17 cellular contexts compared by ENCODE assay signal in genomic region chr1:200561856-200562214, GRCh38. TPM values are rescaled to one million over a fixed set of nuclear protein-coding genes. Genes with fewer than 3 reads are reported as not detected.
DNase-seq lines count a peak whose midpoint lies in the region; ATAC-seq and TF ChIP-seq lines count a peak whose summit lies in the region.
"Had no signal": no experiment of that assay in that cellular context is flagged by ENCODE, and none has a peak within 500 bp of the region (broad histone marks: within the 10 kb centered on the region; RNA-seq: fewer than 3 reads in every experiment).

No MANE protein-coding gene starts in this region.

- peak overlapping the region; percentile 27; the same call in 1 of the 2 replicates for H2AFZ ChIP-seq in SK-N-SH (ENCODE audit: low read depth)

- peaks cover 5 to 31% of the 10 kb centered on the region in 2 experiments for H3K36me3 ChIP-seq in SK-N-SH (replicated peaks in 1 of 2; ENCODE audit: control insufficient read depth in 1 of 2, insufficient read depth in 2 of 2, low read length in 1 of 2)
- H3K36me3 ChIP-seq in CD4-positive, alpha-beta memory T cell (ENCODE audit: insufficient read depth, low read length): no peaks in the 10 kb centered on the region
- H3K36me3 ChIP-seq: pancreas had no signal

- ATAC-seq in SK-N-SH treated with all-trans-retinoic acid at 6 μM for 48 hours: no peak
- ATAC-seq in GM21786 (IDR thresholded peaks at IDR 0.05; ENCODE audit: unreplicated experiment): peak; percentile 26
- ATAC-seq in HG03442 (IDR thresholded peaks at IDR 0.05; ENCODE audit: unreplicated experiment): peak; percentile 30
- ATAC-seq: CD8-positive, alpha-beta T cell; esophagus mucosa; pancreas had no signal

- H3K79me2 ChIP-seq in SK-N-SH (ENCODE audit: insufficient read depth): no peaks in the 10 kb centered on the region

- H3K9me3 Mint-ChIP-seq in mesothelial cell of epicardium: no peaks in the 10 kb centered on the region
- H3K9me3 Mint-ChIP-seq in CD4-positive, alpha-beta memory T cell: no peaks in the 10 kb centered on the region
- H3K9me3 Mint-ChIP-seq: CD8-positive, alpha-beta T cell had no signal

- no peaks in the 10 kb centered on the region for H3K9me2 ChIP-seq in SK-N-SH

- H3K36me3 Mint-ChIP-seq in mesothelial cell of epicardium: peaks cover 4% of the 10 kb centered on the region
- no peaks in the 10 kb centered on the region for H3K36me3 Mint-ChIP-seq in CD4-positive, alpha-beta memory T cell
- H3K36me3 Mint-ChIP-seq: CD8-positive, alpha-beta T cell had no signal

- no peak overlapping the region for H3K4me3 ChIP-seq in SK-N-SH (ENCODE audit: low read depth in 2 of 2, low read length in 1 of 2)
- H3K4me3 ChIP-seq in CD4-positive, alpha-beta memory T cell (ENCODE audit: low read length in 2 of 2): no peak overlapping the region
- H3K4me3 ChIP-seq: lung, pancreas had no signal

- CTCF ChIA-PET in SK-N-SH (lab: Yijun Ruan, JAX): interaction anchor here (0.6 to 1.5 kb wide), 3 partner anchors 11 to 411 kb away, joined by 3 to 5 read pairs (median 4); no protein-coding TSS in a partner anchor
- CTCF ChIA-PET in CD4-positive, alpha-beta memory T cell (lab: Charles Lee; ENCODE audit: partially characterized antibody): interaction anchor here (0.9 to 1.2 kb wide), 2 partner anchors 11 to 241 kb away, joined by 4 to 5 read pairs; no protein-coding TSS in a partner anchor

- no peaks in the 10 kb centered on the region for H3K27me3 Mint-ChIP-seq in mesothelial cell of epicardium (ENCODE audit: low read depth)
- H3K27me3 Mint-ChIP-seq in CD4-positive, alpha-beta memory T cell: no peaks in the 10 kb centered on the region

- TF ChIP-seq RAD21 in SK-N-SH (IDR thresholded peaks at IDR 0.05; ENCODE audit: low read length): no peak

- no peaks in the 10 kb centered on the region for H3K4me1 ChIP-seq in SK-N-SH (ENCODE audit: control insufficient read depth in 1 of 2, insufficient read depth in 2 of 2, low read depth in 1 of 2, low read length in 1 of 2)
- no peaks in the 10 kb centered on the region for H3K4me1 ChIP-seq in CD4-positive, alpha-beta memory T cell (ENCODE audit: insufficient read depth, low read length)
- H3K4me1 ChIP-seq: pancreas had no signal

- no peaks in the 10 kb centered on the region for H3K9me3 ChIP-seq in SK-N-SH
- no peaks in the 10 kb centered on the region for H3K9me3 ChIP-seq in CD4-positive, alpha-beta memory T cell (ENCODE audit: control insufficient read depth in 1 of 2, low read length in 2 of 2)
- H3K9me3 ChIP-seq: pancreas had no signal

- TF ChIP-seq EP300 in SK-N-SH (IDR thresholded peaks at IDR 0.05; ENCODE audit: borderline replicate concordance in 1 of 2, low read depth in 1 of 2, low read length in 1 of 2): no peak

- H3K4me3 Mint-ChIP-seq in mesothelial cell of epicardium: no peak overlapping the region
- no peak overlapping the region for H3K4me3 Mint-ChIP-seq in CD4-positive, alpha-beta memory T cell
- H3K4me3 Mint-ChIP-seq: CD8-positive, alpha-beta T cell had no signal

- DNase-seq in SK-N-SH (no peak), mesothelial cell of epicardium (ENCODE audit: low spot score in 2 of 2, unreplicated experiment in 2 of 2) (no peak), NAMALWA (ENCODE audit: low spot score) (no peak), occipital lobe (lab: John Stamatoyannopoulos, UW) (no peak)
- no peak for DNase-seq in CD4-positive, alpha-beta memory T cell
- DNase-seq: CD8-positive, alpha-beta T cell; GF-D8; NCI-H345; pancreas; T-helper 9 cell; trophoblast cell had no signal

- intact Hi-C loops in CD4-positive, alpha-beta memory T cell (cut with micrococcal nuclease): no loop called here

- POLR2A ChIA-PET in SK-N-SH (lab: Yijun Ruan, JAX): no interaction called here
- POLR2A ChIA-PET in CD4-positive, alpha-beta memory T cell (lab: Charles Lee; ENCODE audit: partially characterized antibody): interaction anchor here (0.8 kb wide), 1 partner anchor 301 kb away, joined by 3 read pairs; no protein-coding TSS in a partner anchor

- H3F3A ChIP-seq in SK-N-SH (replicated peaks; ENCODE audit: insufficient read depth): no peaks in the 10 kb centered on the region

- no peak overlapping the region for H3K4me2 ChIP-seq in SK-N-SH

- no peaks in the 10 kb centered on the region for H4K20me1 ChIP-seq in SK-N-SH (ENCODE audit: insufficient read depth)

- no peak overlapping the region for H3K9ac ChIP-seq in SK-N-SH

- peak overlapping the region; percentile 36 for H3K27ac Mint-ChIP-seq in mesothelial cell of epicardium
- no peak overlapping the region for H3K27ac Mint-ChIP-seq in CD4-positive, alpha-beta memory T cell
- H3K27ac Mint-ChIP-seq: CD8-positive, alpha-beta T cell had no signal

- peaks cover 13% of the 10 kb centered on the region for H3K4me1 Mint-ChIP-seq in mesothelial cell of epicardium
- peaks cover 0 to 2% (median 0%) of the 10 kb centered on the region in 4 donors for H3K4me1 Mint-ChIP-seq in CD4-positive, alpha-beta memory T cell

- no peak overlapping the region for H3K27ac ChIP-seq in SK-N-SH (ENCODE audit: low read depth in 2 of 2, low read length in 1 of 2)
- H3K27ac ChIP-seq in CD4-positive, alpha-beta memory T cell (ENCODE audit: low read depth, low read length): no peak overlapping the region
- H3K27ac ChIP-seq: 22Rv1, pancreas had no signal

- WGBS in SK-N-SH (ENCODE audit: low lambda C conversion rate): 84% methylated on average over 1 of the region's 1 CpG

- no peaks in the 10 kb centered on the region for H3K27me3 ChIP-seq in SK-N-SH (ENCODE audit: insufficient read depth)
- H3K27me3 ChIP-seq in CD4-positive, alpha-beta memory T cell (ENCODE audit: insufficient read depth, low read length): no peaks in the 10 kb centered on the region
- H3K27me3 ChIP-seq: pancreas had no signal

- no peak for TF ChIP-seq CTCF in SK-N-SH (IDR thresholded peaks at IDR 0.05)
- no peak for TF ChIP-seq CTCF in mesothelial cell of epicardium (IDR thresholded peaks at IDR 0.05; ENCODE audit: unreplicated experiment)

TF ChIP-seq in SK-N-SH, 30 proteins besides CTCF, POLR2A, EP300 and RAD21 (continues in another document):
- TF ChIP-seq USF1 (IDR thresholded peaks at IDR 0.05; ENCODE audit: borderline replicate concordance, low read depth): no peak
- no peak for TF ChIP-seq SMC3 (IDR thresholded peaks at IDR 0.05; ENCODE audit: low read depth, low read length)

TF ChIP-seq in SK-N-SH treated with all-trans-retinoic acid at 6 μM for 48 hours, 23 proteins besides CTCF, POLR2A, EP300 and RAD21:
- TF ChIP-seq CSRNP3 (CRISPR knock-in tag; IDR thresholded peaks at IDR 0.05) (no peak), TSHZ2 (CRISPR knock-in tag; IDR thresholded peaks at IDR 0.05) (no peak), TCF4 (CRISPR knock-in tag; IDR thresholded peaks at IDR 0.05; ENCODE audit: borderline replicate concordance) (no peak)

RNA-seq across cellular contexts. Expression of gene KIF14, which starts 58.7 kb away (rescaled TPM):
- polyA plus RNA-seq in SK-N-SH (2012; rRNA removed): 1.2 and 1.4 TPM in 2 replicates
- polyA plus RNA-seq in SK-N-SH (2012; cell fraction: cytosol; rRNA removed): 1.9 and 2.3 TPM in 2 replicates
- polyA plus RNA-seq in SK-N-SH (2012; cell fraction: nucleus; rRNA removed): 0.80 and 2.0 TPM in 2 replicates
- 5.1 to 5.7 TPM (median 5.5 TPM) in 3 replicates for total RNA-seq in mesothelial cell of epicardium
- total RNA-seq in occipital lobe: 1.9 TPM
- under 1 TPM in 1 of 2 experiments, not detected in 1; 0.06 TPM for total RNA-seq in CD4-positive, alpha-beta memory T cell
- polyA plus RNA-seq in CD4-positive, alpha-beta memory T cell: not detected
